In genomic region chr1:154352245-154352580, GRCh38 we compare ENCODE assay signal across 10 cellular contexts. TPM values are rescaled to one million over a fixed set of nuclear protein-coding genes. Genes with fewer than 3 reads are reported as not detected.
DNase-seq lines count a peak whose midpoint lies in the region; ATAC-seq and TF ChIP-seq lines count a peak whose summit lies in the region.
"Had no signal": no experiment of that assay in that cellular context is flagged by ENCODE, and none has a peak within 500 bp of the region (broad histone marks: within the 10 kb centered on the region; RNA-seq: fewer than 3 reads in every experiment).

No MANE protein-coding gene starts in this region.

- H3K9me3 ChIP-seq in HUES64 (ENCODE audit: insufficient read depth, low read depth, low read length) = no peaks in the 10 kb centered on the region

- H3K9me3 Mint-ChIP-seq in dendritic cell treated with granulocyte-macrophage colony-stimulating factor and Interleukin-4, amounts not matched to agents 40 ng/mL and 50 ng/mL, for 4 days = no peaks in the 10 kb centered on the region
- no peaks in the 10 kb centered on the region for H3K9me3 Mint-ChIP-seq in natural killer cell

- peaks cover 26% of the 10 kb centered on the region for H3K27me3 Mint-ChIP-seq in dendritic cell treated with granulocyte-macrophage colony-stimulating factor and Interleukin-4, amounts not matched to agents 40 ng/mL and 50 ng/mL, for 4 days
- peaks cover 22 to 24% of the 10 kb centered on the region in 2 donors for H3K27me3 Mint-ChIP-seq in natural killer cell (ENCODE audit: low read depth in 2 of 2)

- H3K79me2 ChIP-seq in ACC112 (ENCODE audit: control insufficient read depth, insufficient read depth, low read length, unreplicated experiment) = no peaks in the 10 kb centered on the region

- peaks cover 54% of the 10 kb centered on the region for H3K4me1 Mint-ChIP-seq in dendritic cell treated with granulocyte-macrophage colony-stimulating factor and Interleukin-4, amounts not matched to agents 40 ng/mL and 50 ng/mL, for 4 days (ENCODE audit: low read depth)
- peaks cover 20 to 33% of the 10 kb centered on the region in 2 donors for H3K4me1 Mint-ChIP-seq in natural killer cell

- no peak for ATAC-seq in natural killer cell
- ATAC-seq in HG03196 (IDR thresholded peaks at IDR 0.05; ENCODE audit: unreplicated experiment) = no peak

- no peaks in the 10 kb centered on the region for H3K27me3 ChIP-seq in ACC112 (ENCODE audit: insufficient read depth, low read length)
- H3K27me3 ChIP-seq in HUES64 (ENCODE audit: insufficient read depth, low read length) = peaks cover 22% of the 10 kb centered on the region

- WGBS in HUES64 = 21% methylated on average over 9 of the region's 9 CpGs

- H2AFZ ChIP-seq in ACC112 (ENCODE audit: low read length, unreplicated experiment) = peak overlapping the region; percentile 93

- no peak overlapping the region for H3K27ac ChIP-seq in ACC112 (ENCODE audit: low read depth, low read length)
- no peak overlapping the region for H3K27ac ChIP-seq in HUES64 (ENCODE audit: low read depth, low read length)

- TF ChIP-seq CTCF in natural killer cell (IDR thresholded peaks at IDR 0.05) = no peak

- intact Hi-C loops in dendritic cell treated with granulocyte-macrophage colony-stimulating factor and Interleukin-4, amounts not matched to agents 40 ng/mL and 50 ng/mL, for 4 days (cut with micrococcal nuclease) = loop anchor here (5.0 kb wide), 1 partner anchor 55 kb away; the partner anchor contains the start of gene IL6R
- intact Hi-C loops in natural killer cell (cut with micrococcal nuclease) = no loop called here

- no peaks in the 10 kb centered on the region for H3K36me3 Mint-ChIP-seq in dendritic cell treated with granulocyte-macrophage colony-stimulating factor and Interleukin-4, amounts not matched to agents 40 ng/mL and 50 ng/mL, for 4 days (ENCODE audit: low read depth)
- peaks cover 8% of the 10 kb centered on the region for H3K36me3 Mint-ChIP-seq in natural killer cell

- in situ Hi-C loops in ACHN (cut with HindIII; ENCODE audit: low pct_ligation_motif_present, low pct_unique_long_range_greater_than_20kb, low sequenced_read_pairs) = no loop called here

- H3K4me3 ChIP-seq in ACC112 (ENCODE audit: low read depth, low read length) = peak overlapping the region; percentile 69
- peak overlapping the region; percentile 56 for H3K4me3 ChIP-seq in HUES64 (ENCODE audit: low read length)

- peaks cover 26% of the 10 kb centered on the region for H3K4me1 ChIP-seq in ACC112 (ENCODE audit: control insufficient read depth, insufficient read depth, low read length, unreplicated experiment)
- H3K4me1 ChIP-seq in HUES64 (ENCODE audit: insufficient read depth, low read length) = peaks cover 11% of the 10 kb centered on the region; the same call in 1 of the 2 replicates

- no peaks in the 10 kb centered on the region for H3K36me3 ChIP-seq in ACC112 (ENCODE audit: insufficient read depth, low read length)
- peaks cover 23% of the 10 kb centered on the region for H3K36me3 ChIP-seq in HUES64 (ENCODE audit: insufficient read depth, low read length)

- H3K9ac ChIP-seq in HUES64 (ENCODE audit: low read depth, low read length) = no peak overlapping the region; the same call in 1 of the 2 replicates

- peak overlapping the region; percentile 74 for H3K27ac Mint-ChIP-seq in dendritic cell treated with granulocyte-macrophage colony-stimulating factor and Interleukin-4, amounts not matched to agents 40 ng/mL and 50 ng/mL, for 4 days
- peak overlapping the region in 1 of 2 donors; percentile 71 for H3K27ac Mint-ChIP-seq in natural killer cell

- DNase-seq in natural killer cell (no peak), NCI-H2171 (lab: John Stamatoyannopoulos, UW) (no peak), ACHN (no peak), NOMO-1 treated with DMSO at 0.1 percent for 48 hours (lab: John Stamatoyannopoulos, UW; ENCODE audit: unreplicated experiment) (no peak)

- H3K4me3 Mint-ChIP-seq in dendritic cell treated with granulocyte-macrophage colony-stimulating factor and Interleukin-4, amounts not matched to agents 40 ng/mL and 50 ng/mL, for 4 days = peak overlapping the region; percentile 76
- peak overlapping the region; percentile 91 for H3K4me3 Mint-ChIP-seq in natural killer cell

RNA-seq across cellular contexts. Expression of gene ATP8B2, which starts 26.9 kb away (rescaled TPM):
- polyA plus RNA-seq in HUES64 (2013, experiment 1 of 2) = 22.6 TPM
- 25.2 TPM for polyA plus RNA-seq in HUES64 (2013, experiment 2 of 2)
- 10 to 100 TPM; 47.8 to 67.5 (median 59.3) TPM for total RNA-seq in natural killer cell

RNA-seq across cellular contexts. Expression of gene AQP10, which starts 31.3 kb away (rescaled TPM):
- polyA plus RNA-seq in HUES64 (2013, experiment 1 of 2) = not detected
- polyA plus RNA-seq in HUES64 (2013, experiment 2 of 2) = 0.38 TPM
- under 1 TPM in 1 of 3 donors, not detected in 2; 0.82 TPM for total RNA-seq in natural killer cell
- total RNA-seq: Daoy, renal cortical epithelial cell had no signal

RNA-seq across cellular contexts. Expression of gene IL6R, which starts 52.9 kb away (rescaled TPM):
- polyA plus RNA-seq in HUES64 (2013, experiment 1 of 2) = 0.65 TPM
- polyA plus RNA-seq in HUES64 (2013, experiment 2 of 2) = 1.5 TPM
- total RNA-seq in natural killer cell = 10 to 100 TPM in 1 of 3 donors, 1 to 10 TPM in 2; 2.0 to 10.6 (median 3.8) TPM
